In the genomic region with DNA sequence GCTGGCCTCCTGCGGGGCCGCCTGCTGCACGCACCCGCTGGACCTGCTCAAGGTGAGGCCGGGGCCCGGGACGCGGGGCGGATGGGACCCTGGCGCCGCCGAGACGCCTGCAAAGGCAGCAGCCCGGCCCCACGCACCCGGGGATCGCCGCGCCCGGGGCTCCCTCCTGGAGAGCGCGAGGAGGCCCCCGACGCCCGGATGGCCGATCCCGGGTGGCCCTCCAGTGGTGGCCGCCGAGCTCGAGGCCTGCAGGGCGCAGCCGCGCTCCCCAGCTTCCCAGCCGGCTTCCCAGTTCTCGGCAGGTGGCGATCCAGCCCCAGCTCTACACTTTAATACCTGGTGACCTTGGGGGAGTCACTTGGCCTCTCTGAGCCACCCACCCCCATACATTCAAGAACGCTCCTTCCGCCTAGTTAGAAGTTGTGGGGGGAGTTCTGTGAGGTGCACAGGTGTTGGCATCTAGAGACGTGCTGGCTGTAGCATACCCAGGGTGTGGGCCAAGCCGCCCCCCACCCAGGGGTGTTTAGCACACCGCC, we compare ENCODE assay signal across 1 cellular context.
A peak's percentile ranks its signal among the peaks of the same experiment; 100 is the strongest.
TF ChIP-seq lines count a peak whose summit lies in the region.

No MANE protein-coding gene starts in this region.

TF ChIP-seq in IMR-90, 13 proteins besides CTCF, POLR2A, EP300 and RAD21:
- TF ChIP-seq SMC3 (IDR thresholded peaks at IDR 0.05; ENCODE audit: low read depth, low read length), result no peak
- TF ChIP-seq MAFK (IDR thresholded peaks at IDR 0.05; ENCODE audit: low read depth, low read length), result no peak
- no peak; the same call in 1 of the 2 replicates for TF ChIP-seq MXI1 (IDR thresholded peaks at IDR 0.05; ENCODE audit: borderline replicate concordance, low read depth, low read length)
- 0 out of 2 replicates have a peak, but pooled peaks have one; percentile 44 for TF ChIP-seq MAZ (IDR thresholded peaks at IDR 0.05; ENCODE audit: borderline replicate concordance, low read depth, low read length)
- TF ChIP-seq FOS (IDR thresholded peaks at IDR 0.05; ENCODE audit: low read depth, low read length), result no peak
- TF ChIP-seq CHD1 (IDR thresholded peaks at IDR 0.05; ENCODE audit: low read depth, low read length), result no peak
- TF ChIP-seq, protein P1, sequence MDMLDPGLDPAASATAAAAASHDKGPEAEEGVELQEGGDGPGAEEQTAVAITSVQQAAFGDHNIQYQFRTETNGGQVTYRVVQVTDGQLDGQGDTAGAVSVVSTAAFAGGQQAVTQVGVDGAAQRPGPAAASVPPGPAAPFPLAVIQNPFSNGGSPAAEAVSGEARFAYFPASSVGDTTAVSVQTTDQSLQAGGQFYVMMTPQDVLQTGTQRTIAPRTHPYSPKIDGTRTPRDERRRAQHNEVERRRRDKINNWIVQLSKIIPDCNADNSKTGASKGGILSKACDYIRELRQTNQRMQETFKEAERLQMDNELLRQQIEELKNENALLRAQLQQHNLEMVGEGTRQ (IDR thresholded peaks at IDR 0.05; ENCODE audit: low read depth, low read length), result no peak
